Comparison of ENCODE assay signal across 8 cellular contexts in the genomic region with DNA sequence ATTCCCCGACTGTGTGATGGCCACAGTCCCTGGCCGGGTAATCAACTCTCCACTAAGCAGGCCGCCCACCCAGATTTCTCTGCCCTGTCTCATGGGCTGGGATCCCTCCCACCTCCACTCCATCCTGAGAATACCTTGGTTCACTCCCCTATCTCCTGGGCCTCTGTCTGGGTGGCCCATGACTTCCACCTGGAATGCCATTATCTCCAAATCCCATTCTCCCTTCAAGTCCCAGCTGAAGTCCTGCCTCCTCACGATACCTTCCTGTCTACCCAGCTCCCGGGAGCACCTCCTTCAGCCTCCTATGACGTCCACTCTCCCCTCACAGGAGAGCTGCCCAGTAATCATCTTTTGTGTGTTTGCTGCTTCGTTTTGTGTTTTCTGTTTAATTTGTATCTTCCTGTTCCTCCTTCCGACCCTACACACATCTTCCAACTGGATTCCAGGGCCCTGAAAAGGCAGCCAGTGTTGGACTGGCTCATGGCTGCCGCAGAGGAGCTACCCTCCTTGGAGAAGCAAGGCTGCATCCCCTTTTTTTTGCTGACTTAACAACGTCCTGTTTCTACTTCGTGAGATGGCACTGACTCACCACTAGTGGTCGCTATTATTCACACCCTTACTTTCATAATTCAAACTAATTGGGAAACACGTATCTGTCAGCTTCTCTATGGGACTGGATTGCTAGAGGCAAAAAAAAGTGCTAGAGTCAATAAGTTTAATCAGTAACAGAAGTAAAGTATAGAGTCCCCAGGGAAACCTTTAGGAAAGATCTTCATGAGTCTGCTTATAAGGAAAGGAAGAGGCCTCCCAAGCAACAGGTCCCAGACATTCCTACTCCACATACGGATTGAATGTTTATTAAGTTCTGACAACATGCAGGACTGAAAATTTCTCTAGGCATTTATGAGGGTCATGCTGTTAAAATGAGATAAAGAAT.
A peak's percentile ranks its signal among the peaks of the same experiment; 100 is the strongest.
DNase-seq lines count a peak whose midpoint lies in the region; ATAC-seq and TF ChIP-seq lines count a peak whose summit lies in the region.

No MANE protein-coding gene starts in this region.

- ATAC-seq in left lobe of liver: peak; percentile 98

- peak overlapping the region in 1 of 3 experiments; percentile 80; a peak in 1 of 7 replicates for H3K27ac Mint-ChIP-seq in H9

- H3K79me2 ChIP-seq in H9 (ENCODE audit: insufficient read depth, low read length) (no peaks in the 10 kb centered on the region), mammary epithelial cell (ENCODE audit: insufficient read depth, low read length) (no peaks in the 10 kb centered on the region)

- H3K14ac ChIP-seq in H9 (ENCODE audit: insufficient read depth, low read length): no peak overlapping the region

- TF ChIP-seq POLR2A in uterus (IDR thresholded peaks at IDR 0.05): no peak

- H3K23me2 ChIP-seq in H9 (ENCODE audit: insufficient read length, low read depth, low read length, poor library complexity, severe bottlenecking): no peaks in the 10 kb centered on the region

- H3K27ac ChIP-seq in H9 (ENCODE audit: insufficient read length, low read depth, low read length) (no peak overlapping the region), mammary epithelial cell (ENCODE audit: insufficient read depth, low read depth, low read length) (no peak overlapping the region), uterus (peak overlapping the region; percentile 68 to 73)

- no peak overlapping the region for H4K5ac ChIP-seq in H9 (ENCODE audit: insufficient read length, low read depth, low read length)

- H3K36me3 ChIP-seq in mammary epithelial cell (ENCODE audit: insufficient read depth, low read length) (no peaks in the 10 kb centered on the region), uterus (no peaks in the 10 kb centered on the region)

- H2BK12ac ChIP-seq in H9 (ENCODE audit: insufficient read length, low read depth, low read length): no peak overlapping the region

- H2BK120ac ChIP-seq in H9 (ENCODE audit: low read depth, low read length, poor library complexity, severe bottlenecking): no peak overlapping the region

- no peak overlapping the region for H3K4me2 ChIP-seq in H9 (ENCODE audit: insufficient read depth, insufficient read length, low read length)
- no peak overlapping the region for H3K4me2 ChIP-seq in mammary epithelial cell (ENCODE audit: insufficient read depth, low read depth, low read length)

- no peaks in the 10 kb centered on the region for H3K4me1 ChIP-seq in H9 (ENCODE audit: insufficient read depth, low read length)
- H3K4me1 ChIP-seq in mammary epithelial cell (ENCODE audit: insufficient read depth, low read length): no peaks in the 10 kb centered on the region
- H3K4me1 ChIP-seq in uterus: no peaks in the 10 kb centered on the region

- no peak overlapping the region for H3K4me3 Mint-ChIP-seq in H9

- peaks cover 8% of the 10 kb centered on the region; the same call in 1 of the 2 replicates for H3K27me3 Mint-ChIP-seq in H9 (ENCODE audit: low read depth)

- H3K79me1 ChIP-seq in H9 (ENCODE audit: insufficient read depth, low read depth, low read length, poor library complexity, severe bottlenecking): no peaks in the 10 kb centered on the region

- H4K91ac ChIP-seq in H9 (ENCODE audit: insufficient read length, low read depth, low read length): no peak overlapping the region

- H3K4me3 ChIP-seq in mammary epithelial cell (replicated peaks in 1 of 3; ENCODE audit: insufficient read depth in 1 of 3, low read depth in 2 of 3, low read length in 3 of 3) (no peak overlapping the region), uterus (no peak overlapping the region)

- no peak overlapping the region for H2AK5ac ChIP-seq in H9 (ENCODE audit: insufficient read length, low read length)

- no peaks in the 10 kb centered on the region for H3K36me3 Mint-ChIP-seq in H9 (ENCODE audit: insufficient read depth in 1 of 3, low read depth in 3 of 3)

- no peak overlapping the region for H2BK20ac ChIP-seq in H9 (ENCODE audit: low read depth, low read length, poor library complexity, severe bottlenecking)

- peak; percentile 31 for DNase-seq in NCI-H2171 treated with DMSO at 0.1 percent for 48 hours (lab: John Stamatoyannopoulos, UW)
- DNase-seq in NCI-H2171 (lab: John Stamatoyannopoulos, UW): no peak
- no peak for DNase-seq in H9
- DNase-seq in NCI-H526 treated with DMSO at 0.1 percent for 48 hours (lab: John Stamatoyannopoulos, UW): peak; percentile 40
- DNase-seq in mammary epithelial cell: peak; percentile 32
- DNase-seq in left lobe of liver (ENCODE audit: low spot score): no peak
- DNase-seq in uterus: peak in 1 of 2 donors; percentile 31
- DNase-seq in SHP77 (lab: John Stamatoyannopoulos, UW): no peak

- H3K4me1 Mint-ChIP-seq in H9: peaks cover 11 to 18% of the 10 kb centered on the region in 2 experiments

- H2AFZ ChIP-seq in H9 (ENCODE audit: low read length): no peak overlapping the region
- H2AFZ ChIP-seq in mammary epithelial cell (ENCODE audit: low read depth, low read length): peak overlapping the region; percentile 25

- no peak overlapping the region for H4K8ac ChIP-seq in H9 (replicated peaks; ENCODE audit: insufficient read length, low read depth, low read length)

- intact Hi-C loops in mammary epithelial cell (cut with micrococcal nuclease): loop anchor here (1.0 to 10.0 kb wide), 3 partner anchors 171 to 566 kb away; partner anchors contain the start of gene GATA6
- intact Hi-C loops in uterus (cut with DNase I; ENCODE audit: low total_unique reads): no loop called here

- no TSS peak for BruUV-seq in mammary epithelial cell (replicated peaks; lab: Mats Ljungman, UMichigan)

- in situ Hi-C loops in mammary epithelial cell (cut with MboI; ENCODE audit: low sequenced_read_pairs in 2 of 2): no loop called here

- H2BK15ac ChIP-seq in H9 (ENCODE audit: low read depth, low read length): no peak overlapping the region

- H3K23ac ChIP-seq in H9 (ENCODE audit: insufficient read length, low read depth, low read length): no peak overlapping the region

- TF ChIP-seq CTCF in H9 (conservative IDR thresholded peaks at IDR 0.05): peak; percentile 90
- peak; percentile 82 to 96 for TF ChIP-seq CTCF in mammary epithelial cell (conservative IDR thresholded peaks at IDR 0.05 in 1 of 2, IDR thresholded peaks at IDR 0.05 in 1 of 2; ENCODE audit: extremely low read depth in 1 of 2, insufficient read depth in 1 of 2, low read depth in 1 of 2, low read length in 2 of 2)
- peak; percentile 62 to 79 (median 70) for TF ChIP-seq CTCF in uterus (IDR thresholded peaks at IDR 0.05)

- no peak overlapping the region for H2BK5ac ChIP-seq in H9 (ENCODE audit: insufficient read length, low read length)

- dilution Hi-C loops in mammary epithelial cell (cut with HindIII; ENCODE audit: low sequenced_read_pairs): no loop called here

- H3K9me3 ChIP-seq in H9 (ENCODE audit: control insufficient read depth, low read depth, low read length): no peaks in the 10 kb centered on the region
- H3K9me3 ChIP-seq in mammary epithelial cell (replicated peaks; ENCODE audit: insufficient read depth, low read length): no peaks in the 10 kb centered on the region
- H3K9me3 ChIP-seq in uterus: no peaks in the 10 kb centered on the region

- no peak overlapping the region for H3K56ac ChIP-seq in H9 (ENCODE audit: insufficient read length, low read depth, low read length)

- no peak overlapping the region for H3K18ac ChIP-seq in H9 (ENCODE audit: insufficient read length, low read depth, low read length)

- WGBS in H9 (ENCODE audit: extremely low coverage, insufficient read length, low lambda C conversion rate): no CpG with 5 or more reads among the region's 14 CpGs
- 67% methylated on average over 12 of the region's 14 CpGs for WGBS in mammary epithelial cell (ENCODE audit: low coverage, missing lambda C conversion rate)

- H3T11ph ChIP-seq in H9 (ENCODE audit: low read length): no peak overlapping the region

- no peaks in the 10 kb centered on the region for H4K20me1 ChIP-seq in H9 (ENCODE audit: control insufficient read depth, insufficient read depth, insufficient read length)
- H4K20me1 ChIP-seq in mammary epithelial cell (ENCODE audit: insufficient read depth, low read length): no peaks in the 10 kb centered on the region

- H3K27me3 ChIP-seq in H9 (ENCODE audit: insufficient read depth, low read length) (no peaks in the 10 kb centered on the region), mammary epithelial cell (ENCODE audit: insufficient read depth, low read length) (no peaks in the 10 kb centered on the region), uterus (no peaks in the 10 kb centered on the region)

- CTCF ChIA-PET in mammary epithelial cell (lab: Charles Lee; ENCODE audit: low non-redundant PET): interaction anchor here (0.6 to 1.1 kb wide), 5 partner anchors 16 to 566 kb away, joined by 5 to 10 read pairs (median 6); no protein-coding TSS in a partner anchor

- H3K9ac ChIP-seq in H9 (ENCODE audit: extremely low read depth, insufficient read length, low read length): no peak overlapping the region
- H3K9ac ChIP-seq in mammary epithelial cell (ENCODE audit: insufficient read depth, low read length): no peak overlapping the region

- H3K4ac ChIP-seq in H9 (ENCODE audit: low read depth, low read length): no peak overlapping the region

- no peaks in the 10 kb centered on the region for H3K9me3 Mint-ChIP-seq in H9

Comparison
In these comparisons a context has a peak if more than half of its experiments do, and no peak if none do; other contexts are left out.
1. DNase-seq: peak in NCI-H2171 treated with DMSO at 0.1 percent for 48 hours (single experiment), NCI-H526 treated with DMSO at 0.1 percent for 48 hours (single experiment) and mammary epithelial cell (single experiment); none in NCI-H2171 (single experiment), H9 (single experiment), left lobe of liver (single experiment) and SHP77 (0 of 2).
2. H3K27ac ChIP-seq: peak in uterus (2 of 2); none in H9 (single experiment) and mammary epithelial cell (single experiment).
3. Peak in every context shown above with its lines, with median percentiles within 50 percentile points of each other: CTCF ChIP-seq.